ENCODE assay signal across 22 cellular contexts in the genomic region with DNA sequence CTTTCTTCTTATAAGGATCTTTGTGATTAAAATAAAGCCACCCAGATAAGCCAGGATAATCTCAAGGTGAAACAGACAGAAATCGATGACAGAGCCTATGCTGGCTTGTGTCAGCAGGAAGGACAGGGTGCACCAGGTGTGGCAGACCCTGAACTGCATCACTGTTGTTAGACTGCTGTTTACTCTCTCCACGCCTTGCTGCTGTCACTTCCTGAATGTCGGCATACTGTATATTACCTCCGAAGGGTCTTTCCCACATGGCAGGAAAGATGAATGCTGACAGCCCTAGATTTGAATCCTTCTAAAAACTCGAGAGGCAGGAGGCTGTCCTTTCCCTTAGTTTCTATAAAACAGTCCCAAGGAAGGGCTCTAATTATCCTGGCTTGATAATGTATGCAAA. TPM values are rescaled to one million over a fixed set of nuclear protein-coding genes. Genes with fewer than 3 reads are reported as not detected.
DNase-seq lines count a peak whose midpoint lies in the region; ATAC-seq and FAIRE-seq lines count a peak whose summit lies in the region.
"Had no signal": no experiment of that assay in that cellular context is flagged by ENCODE, and none has a peak within 500 bp of the region (broad histone marks: within the 10 kb centered on the region; RNA-seq: fewer than 3 reads in every experiment).

No MANE protein-coding gene starts in this region.

- H3K4me1 Mint-ChIP-seq in activated naive CD8-positive, alpha-beta T cell treated with anti-CD3 and anti-CD28 coated beads for 36 hours: no peaks in the 10 kb centered on the region

- ATAC-seq in HG02884 (IDR thresholded peaks at IDR 0.05; ENCODE audit: unreplicated experiment) (no peak), HG03342 (IDR thresholded peaks at IDR 0.05; ENCODE audit: unreplicated experiment) (no peak)
- ATAC-seq: activated CD4-positive, CD25-positive, alpha-beta regulatory T cell treated with anti-CD3 and anti-CD28 coated beads, Interleukin-2, amount 50 U/mL, for 24 hours; activated naive CD8-positive, alpha-beta T cell treated with anti-CD3 and anti-CD28 coated beads, Interleukin-2, amount 50 U/mL, for 24 hours had no signal

- H3K27me3 Mint-ChIP-seq in activated naive CD8-positive, alpha-beta T cell treated with anti-CD3 and anti-CD28 coated beads for 36 hours: peaks cover 32% of the 10 kb centered on the region

- no peak overlapping the region for H3K4me3 Mint-ChIP-seq in activated naive CD8-positive, alpha-beta T cell treated with anti-CD3 and anti-CD28 coated beads for 36 hours
- H3K4me3 Mint-ChIP-seq: activated naive CD8-positive, alpha-beta T cell treated with anti-CD3 and anti-CD28 coated beads, Interleukin-2, amount 50 U/mL, for 24 hours; T-helper 2 cell treated with Interferon-gamma antibody and Interleukin-4, amounts not matched to agents 5 μg/mL and 100 μg/mL, for 36 hours had no signal

- H3K27ac Mint-ChIP-seq in activated naive CD8-positive, alpha-beta T cell treated with anti-CD3 and anti-CD28 coated beads for 36 hours: no peak overlapping the region
- H3K27ac Mint-ChIP-seq: activated naive CD8-positive, alpha-beta T cell treated with anti-CD3 and anti-CD28 coated beads, Interleukin-2, amount 50 U/mL, for 24 hours; T-helper 2 cell treated with Interferon-gamma antibody and Interleukin-4, amounts not matched to agents 5 μg/mL and 100 μg/mL, for 36 hours had no signal

- no peaks in the 10 kb centered on the region for H3K9me3 Mint-ChIP-seq in activated naive CD8-positive, alpha-beta T cell treated with anti-CD3 and anti-CD28 coated beads for 36 hours
- H3K9me3 Mint-ChIP-seq: activated naive CD8-positive, alpha-beta T cell treated with anti-CD3 and anti-CD28 coated beads, Interleukin-2, amount 50 U/mL, for 24 hours; T-helper 2 cell treated with Interferon-gamma antibody and Interleukin-4, amounts not matched to agents 5 μg/mL and 100 μg/mL, for 36 hours had no signal

- DNase-seq in NCI-H510A treated with DMSO at 0.1 percent for 48 hours (lab: John Stamatoyannopoulos, UW): peak; percentile 43
- DNase-seq in NCI-H510A (lab: John Stamatoyannopoulos, UW): no peak
- peak; percentile 67 for DNase-seq in NCI-H146 treated with DMSO at 0.1 percent for 48 hours (lab: John Stamatoyannopoulos, UW; ENCODE audit: unreplicated experiment)
- DNase-seq in SK-N-DZ (ENCODE audit: low spot score): peak; percentile 29
- peak; percentile 18 for DNase-seq in small intestine
- DNase-seq in activated naive CD8-positive, alpha-beta T cell treated with anti-CD3 and anti-CD28 coated beads for 36 hours: no peak
- DNase-seq: activated naive CD8-positive, alpha-beta T cell treated with anti-CD3 and anti-CD28 coated beads, Interleukin-2, amount 50 U/mL, for 24 hours; brain microvascular endothelial cell; cortex of kidney; DMS 273 treated with DMSO at 0.1 percent for 48 hours; NCI-H1105; OCI-M1 had no signal

- no peaks in the 10 kb centered on the region for H3K36me3 ChIP-seq in small intestine (ENCODE audit: control insufficient read depth in 2 of 2, insufficient read depth in 2 of 2, low read length in 2 of 2)
- H3K36me3 ChIP-seq: BLaER1, brain microvascular endothelial cell, neutrophil, SJSA1 had no signal

- no peak overlapping the region for H3K4me3 ChIP-seq in small intestine (ENCODE audit: low read depth in 1 of 2, low read length in 2 of 2)
- H3K4me3 ChIP-seq: BLaER1, SJSA1 had no signal

- H3K9me3 ChIP-seq in small intestine (ENCODE audit: control insufficient read depth, low read depth): no peaks in the 10 kb centered on the region
- H3K9me3 ChIP-seq: BLaER1, neutrophil, SJSA1 had no signal

- no peaks in the 10 kb centered on the region for H3K4me1 ChIP-seq in small intestine (ENCODE audit: control insufficient read depth in 2 of 2, insufficient read depth in 1 of 2, low read depth in 1 of 2, low read length in 1 of 2)
- H3K4me1 ChIP-seq: SJSA1 had no signal

- H3K27ac ChIP-seq in small intestine (ENCODE audit: low read depth in 1 of 2, low read length in 1 of 2): no peak overlapping the region
- H3K27ac ChIP-seq: BLaER1, brain microvascular endothelial cell, SJSA1 had no signal

- no peak for FAIRE-seq in small intestine (lab: Jason Lieb, UNC)
- FAIRE-seq: A204.1, H54 had no signal

- WGBS in small intestine, 3 donors: 11 to 30% (median 24%) methylated on average over 5 of the region's 5 CpGs

- H3K27me3 ChIP-seq in small intestine (ENCODE audit: control insufficient read depth in 2 of 2, insufficient read depth in 2 of 2, low read length in 2 of 2): peaks cover 0 to 2% of the 10 kb centered on the region in 2 donors
- H3K27me3 ChIP-seq: BLaER1, brain microvascular endothelial cell, SJSA1 had no signal

- H3K36me3 Mint-ChIP-seq in activated naive CD8-positive, alpha-beta T cell treated with anti-CD3 and anti-CD28 coated beads for 36 hours: no peaks in the 10 kb centered on the region

RNA-seq across cellular contexts. Expression of gene TMEM163, which starts 18.9 kb away (rescaled TPM):
- 9.7 and 13.9 TPM in 2 replicates for polyA plus RNA-seq in SK-N-DZ (2014; cell fraction: cytosol; rRNA removed)
- polyA plus RNA-seq in SK-N-DZ (2014; cell fraction: nucleus; rRNA removed): 8.8 and 9.9 TPM in 2 replicates
- under 1 TPM; 0.22 to 0.57 (median 0.54) TPM for polyA plus RNA-seq in small intestine
- not detected for total RNA-seq in activated naive CD8-positive, alpha-beta T cell treated with anti-CD3 and anti-CD28 coated beads for 36 hours
- total RNA-seq: fibroblast of villous mesenchyme, SJSA1 had no signal

Comparison
In these comparisons a context has a peak if more than half of its experiments do, and no peak if none do; other contexts are left out.
1. DNase-seq: peak in NCI-H510A treated with DMSO at 0.1 percent for 48 hours (single experiment), NCI-H146 treated with DMSO at 0.1 percent for 48 hours (single experiment), SK-N-DZ (single experiment) and small intestine (single experiment); none in NCI-H510A (single experiment) and activated naive CD8-positive, alpha-beta T cell treated with anti-CD3 and anti-CD28 coated beads for 36 hours (single experiment).